In genomic region chr20:37902504-37903313, GRCh38 we compare ENCODE assay signal across 8 cellular contexts. TPM values are rescaled to one million over a fixed set of nuclear protein-coding genes. Genes with fewer than 3 reads are reported as not detected.
DNase-seq lines count a peak whose midpoint lies in the region; ATAC-seq and TF ChIP-seq lines count a peak whose summit lies in the region.

VSTM2L (plus strand) TSS chr20:37903127; CDS start chr20:37903351, 224 bp downstream.

- H3K9me3 Mint-ChIP-seq in activated naive CD4-positive, alpha-beta T cell treated with anti-CD3 and anti-CD28 coated beads for 36 hours: no peaks in the 10 kb centered on the region
- no peaks in the 10 kb centered on the region for H3K9me3 Mint-ChIP-seq in T-helper 2 cell treated with Interferon-gamma antibody and Interleukin-4, amounts not matched to agents 5 μg/mL and 100 μg/mL, for 36 hours
- no peaks in the 10 kb centered on the region for H3K9me3 Mint-ChIP-seq in neural crest cell

- H3K36me3 Mint-ChIP-seq in activated naive CD4-positive, alpha-beta T cell treated with anti-CD3 and anti-CD28 coated beads for 36 hours (ENCODE audit: low read depth): no peaks in the 10 kb centered on the region
- H3K36me3 Mint-ChIP-seq in T-helper 2 cell treated with Interferon-gamma antibody and Interleukin-4, amounts not matched to agents 5 μg/mL and 100 μg/mL, for 36 hours (ENCODE audit: low read depth): peaks cover 1% of the 10 kb centered on the region
- H3K36me3 Mint-ChIP-seq in neural crest cell (ENCODE audit: low read depth): no peaks in the 10 kb centered on the region

- peaks cover 69% of the 10 kb centered on the region for H3K27me3 Mint-ChIP-seq in activated naive CD4-positive, alpha-beta T cell treated with anti-CD3 and anti-CD28 coated beads for 36 hours (ENCODE audit: low read depth)
- H3K27me3 Mint-ChIP-seq in T-helper 2 cell treated with Interferon-gamma antibody and Interleukin-4, amounts not matched to agents 5 μg/mL and 100 μg/mL, for 36 hours (ENCODE audit: low read depth): peaks cover 50% of the 10 kb centered on the region
- H3K27me3 Mint-ChIP-seq in neural crest cell (ENCODE audit: low read depth): peaks cover 41% of the 10 kb centered on the region

- DNase-seq in activated naive CD4-positive, alpha-beta T cell treated with anti-CD3 and anti-CD28 coated beads for 36 hours: peak; percentile 28
- DNase-seq in activated naive CD4-positive, alpha-beta T cell treated with anti-CD3 and anti-CD28 coated beads, Interleukin-2, amount 50 U/mL, for 16 hours: no peak
- no peak for DNase-seq in T-helper 2 cell treated with Interferon-gamma antibody and Interleukin-4, amounts not matched to agents 5 μg/mL and 100 μg/mL, for 36 hours (ENCODE audit: low spot score)
- peak; percentile 62 for DNase-seq in fibroblast of peridontal ligament (ENCODE audit: extremely low read depth)
- peak; percentile 39 for DNase-seq in neural crest cell (ENCODE audit: low read depth, low spot score)
- no peak for DNase-seq in amniotic stem cell (lab: John Stamatoyannopoulos, UW)
- DNase-seq in stimulated activated naive CD4-positive, alpha-beta T cell treated with Interleukin-2 at 50 U/mL for 16 hours (lab: John Stamatoyannopoulos, UW): no peak

- peak within 1 kb of the TSS; percentile 68 for H3K4me3 Mint-ChIP-seq in activated naive CD4-positive, alpha-beta T cell treated with anti-CD3 and anti-CD28 coated beads for 36 hours
- peak within 1 kb of the TSS; percentile 69 for H3K4me3 Mint-ChIP-seq in T-helper 2 cell treated with Interferon-gamma antibody and Interleukin-4, amounts not matched to agents 5 μg/mL and 100 μg/mL, for 36 hours
- peak within 1 kb of the TSS; percentile 92 for H3K4me3 Mint-ChIP-seq in neural crest cell

- intact Hi-C loops in activated naive CD4-positive, alpha-beta T cell treated with anti-CD3 and anti-CD28 coated beads for 36 hours (cut with micrococcal nuclease): loop anchor here (1.0 to 5.0 kb wide), 3 partner anchors 90 to 320 kb away; partner anchors contain the start of gene TGM2

- no peak for ATAC-seq in GM18502 (IDR thresholded peaks at IDR 0.05; ENCODE audit: poor library complexity, unreplicated experiment)

- peak; percentile 2 for TF ChIP-seq CTCF in neural crest cell (conservative IDR thresholded peaks at IDR 0.05)

- peaks cover 13% of the 10 kb centered on the region for H3K4me1 Mint-ChIP-seq in activated naive CD4-positive, alpha-beta T cell treated with anti-CD3 and anti-CD28 coated beads for 36 hours (ENCODE audit: low read depth)
- H3K4me1 Mint-ChIP-seq in T-helper 2 cell treated with Interferon-gamma antibody and Interleukin-4, amounts not matched to agents 5 μg/mL and 100 μg/mL, for 36 hours (ENCODE audit: low read depth): peaks cover 5% of the 10 kb centered on the region
- H3K4me1 Mint-ChIP-seq in neural crest cell: peaks cover 53% of the 10 kb centered on the region

- H3K27ac Mint-ChIP-seq in activated naive CD4-positive, alpha-beta T cell treated with anti-CD3 and anti-CD28 coated beads for 36 hours: no peak within 1 kb of the TSS
- no peak within 1 kb of the TSS for H3K27ac Mint-ChIP-seq in T-helper 2 cell treated with Interferon-gamma antibody and Interleukin-4, amounts not matched to agents 5 μg/mL and 100 μg/mL, for 36 hours
- H3K27ac Mint-ChIP-seq in neural crest cell (ENCODE audit: unreplicated experiment): no peak within 1 kb of the TSS

- CTCF ChIA-PET in activated naive CD4-positive, alpha-beta T cell treated with anti-CD3 and anti-CD28 coated beads for 36 hours (lab: Charles Lee): interaction anchor here (1.1 kb wide), 1 partner anchor 264 kb away, joined by 3 read pairs; no protein-coding TSS in a partner anchor

RNA-seq across cellular contexts. Expression of gene VSTM2L, which starts in this region (rescaled TPM):
- total RNA-seq in activated naive CD4-positive, alpha-beta T cell treated with anti-CD3 and anti-CD28 coated beads for 36 hours: not detected
- 7.3 and 9.3 TPM in 2 replicates for total RNA-seq in neural crest cell

Comparison
In these comparisons a context has a peak if more than half of its experiments do, and no peak if none do; other contexts are left out.
1. Peak in DNase-seq in activated naive CD4-positive, alpha-beta T cell treated with anti-CD3 and anti-CD28 coated beads for 36 hours; RNA of the gene not detected or under 1 TPM.
2. DNase-seq: peak in fibroblast of peridontal ligament (single experiment) and neural crest cell (single experiment); none in activated naive CD4-positive, alpha-beta T cell treated with anti-CD3 and anti-CD28 coated beads, Interleukin-2, amount 50 U/mL, for 16 hours (single experiment), T-helper 2 cell treated with Interferon-gamma antibody and Interleukin-4, amounts not matched to agents 5 μg/mL and 100 μg/mL, for 36 hours (single experiment), amniotic stem cell (single experiment) and stimulated activated naive CD4-positive, alpha-beta T cell treated with Interleukin-2 at 50 U/mL for 16 hours (single experiment).
3. Peak in every context shown above with its lines, with median percentiles within 50 percentile points of each other: H3K4me3 Mint-ChIP-seq.